In the genomic region with DNA sequence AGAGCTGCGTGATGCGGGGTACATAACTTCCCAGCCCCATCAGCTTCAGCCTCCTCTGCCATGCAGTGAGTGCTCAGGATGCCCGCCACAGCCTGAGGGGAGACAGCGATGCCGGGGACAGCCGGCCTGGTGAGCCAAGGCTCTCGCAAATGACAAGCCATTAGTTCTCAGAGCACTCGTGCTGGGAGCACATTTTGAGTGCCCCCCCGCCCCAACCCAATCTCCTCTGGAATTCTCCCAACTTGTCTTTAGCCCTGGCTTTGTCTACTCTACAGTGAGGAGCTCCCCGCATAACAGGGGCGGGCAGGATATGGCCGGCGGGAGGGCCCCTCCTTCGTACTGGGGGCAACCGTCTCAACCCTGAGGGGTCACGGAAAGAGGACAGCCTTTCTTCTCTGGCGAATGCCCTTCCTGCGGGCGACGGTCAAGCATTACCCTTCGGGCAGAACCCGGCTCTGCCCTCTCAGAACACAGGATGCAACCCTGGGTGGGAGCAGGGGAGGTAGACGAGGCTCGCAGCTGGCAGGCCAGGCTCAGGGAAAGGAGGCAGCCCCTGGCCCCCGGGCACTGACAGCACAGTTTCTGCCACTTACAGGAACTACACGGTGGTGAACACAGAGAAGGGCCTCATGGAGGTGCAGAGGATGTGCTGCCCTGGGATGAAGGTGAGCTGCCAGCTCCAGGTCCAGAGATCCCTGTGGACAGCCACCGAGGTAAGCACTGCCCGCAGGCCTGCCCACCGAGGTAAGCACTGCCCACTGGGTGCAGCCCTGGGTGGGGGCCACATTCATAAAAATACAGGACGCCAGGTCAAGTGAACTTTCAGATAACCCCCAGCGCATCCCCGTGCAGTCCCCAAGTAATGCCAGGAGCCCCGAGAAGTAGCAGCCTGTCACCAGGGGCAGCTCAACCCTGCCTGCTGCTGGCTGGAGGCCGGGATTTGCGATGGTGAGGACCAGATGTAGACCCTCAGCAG, we compare ENCODE assay signal across 1 cellular context.
TF ChIP-seq lines count a peak whose summit lies in the region.

No MANE protein-coding gene starts in this region.

TF ChIP-seq in H1, 55 proteins besides CTCF, POLR2A, EP300 and RAD21:
- TF ChIP-seq CHD1 (IDR thresholded peaks at IDR 0.05; ENCODE audit: low read depth, low read length) (no peak), SIRT6 (IDR thresholded peaks at IDR 0.05; ENCODE audit: low read length) (no peak), KDM5A (IDR thresholded peaks at IDR 0.05; ENCODE audit: low read length) (no peak), BACH1 (IDR thresholded peaks at IDR 0.05; ENCODE audit: low read length) (no peak), RBBP5 (IDR thresholded peaks at IDR 0.05; ENCODE audit: borderline replicate concordance, low read depth, low read length) (no peak), CHD2 (IDR thresholded peaks at IDR 0.05; ENCODE audit: low read length) (no peak), CTBP2 (IDR thresholded peaks at IDR 0.05; ENCODE audit: borderline replicate concordance, insufficient read depth, insufficient read length, low read length) (no peak), SP2 (IDR thresholded peaks at IDR 0.05; ENCODE audit: low read length) (no peak), ZNF274 (IDR thresholded peaks at IDR 0.05; ENCODE audit: borderline replicate concordance, extremely low read depth, low read length) (no peak)
TF ChIP-seq in H1: peak in this region for 0.
